ENCODE assay signal across 19 cellular contexts in genomic region chr1:97377432-97378034, GRCh38.
DNase-seq lines count a peak whose midpoint lies in the region; ATAC-seq and TF ChIP-seq lines count a peak whose summit lies in the region.
"Had no signal": no experiment of that assay in that cellular context is flagged by ENCODE, and none has a peak within 500 bp of the region (broad histone marks: within the 10 kb centered on the region; RNA-seq: fewer than 3 reads in every experiment).

No MANE protein-coding gene starts in this region.

- peak overlapping the region; percentile 92; the same call in 2 of the 3 replicates for H2BK15ac ChIP-seq in IMR-90 (ENCODE audit: low read depth, low read length)

- H3K4me1 Mint-ChIP-seq in CD8-positive, alpha-beta T cell (ENCODE audit: low read depth) = peaks cover 9% of the 10 kb centered on the region
- peaks cover 24 to 28% of the 10 kb centered on the region in 2 donors for H3K4me1 Mint-ChIP-seq in natural killer cell treated with Interleukin-12 subunit alpha and Interleukin-12 subunit beta and Interleukin-15 and Interleukin-18, amount 100 ng/mL, for 72 hours (ENCODE audit: low read depth in 2 of 2)

- H2AK9ac ChIP-seq in IMR-90 (replicated peaks; ENCODE audit: low read depth, low read length, poor library complexity) = no peak overlapping the region

- no peaks in the 10 kb centered on the region for H3K4me1 ChIP-seq in CD8-positive, alpha-beta T cell (ENCODE audit: insufficient read depth, low read length)
- H3K4me1 ChIP-seq in IMR-90 (ENCODE audit: control insufficient read depth, insufficient read depth, low read length) (peaks cover 9% of the 10 kb centered on the region; the same call in 1 of the 2 replicates), right lobe of liver (no peaks in the 10 kb centered on the region), heart right ventricle (no peaks in the 10 kb centered on the region), upper lobe of right lung (no peaks in the 10 kb centered on the region)
- H3K4me1 ChIP-seq: A549; BLaER1 treated with 17β-estradiol and CSF1 and Interleukin-3, amounts not matched to agents 10 nM and 100 nM; Peyer's patch had no signal

- H2BK20ac ChIP-seq in IMR-90 (ENCODE audit: low read depth, low read length) = 0 out of 2 replicates have a peak overlapping the region, but pooled peaks have one; percentile 11

- TF ChIP-seq POLR2A in IMR-90 (IDR thresholded peaks at IDR 0.05; ENCODE audit: low read depth, low read length) (no peak), right lobe of liver (IDR thresholded peaks at IDR 0.05) (no peak)

- CTCF ChIA-PET in CD8-positive, alpha-beta T cell (lab: Charles Lee) = no interaction called here
- CTCF ChIA-PET in IMR-90 (lab: Yijun Ruan, JAX) = no interaction called here

- no peaks in the 10 kb centered on the region for H3K79me1 ChIP-seq in IMR-90 (ENCODE audit: low read depth in 1 of 2, low read length in 2 of 2)

- 0 out of 2 replicates have a peak overlapping the region, but pooled peaks have one; percentile 27 for H3K18ac ChIP-seq in IMR-90 (ENCODE audit: low read depth, low read length)

- DNase-seq in CD8-positive, alpha-beta T cell = no peak
- DNase-seq in IMR-90 (no peak), choroid plexus epithelial cell (ENCODE audit: low read depth) (peak; percentile 21), right lobe of liver (no peak), medulla oblongata (ENCODE audit: extremely low spot score) (no peak), heart right ventricle (no peak), upper lobe of right lung (no peak)
- DNase-seq in natural killer cell treated with Interleukin-12 subunit alpha and Interleukin-12 subunit beta and Interleukin-15 and Interleukin-18, amount 100 ng/mL, for 72 hours (ENCODE audit: low spot score) = no peak
- DNase-seq: DMS 273 treated with DMSO at 0.1 percent for 48 hours, HCEC 1CT, NCI-H1092 treated with DMSO at 0.1 percent for 48 hours, NCI-H2081 treated with DMSO at 0.1 percent for 48 hours, NCI-H524, Peyer's patch had no signal

- POLR2A ChIA-PET in CD8-positive, alpha-beta T cell (lab: Charles Lee) = no interaction called here
- POLR2A ChIA-PET in IMR-90 (lab: Charles Lee; ENCODE audit: unreplicated experiment) = no interaction called here

- intact Hi-C loops in CD8-positive, alpha-beta T cell (cut with DNase I, micrococcal nuclease) = no loop called here
- intact Hi-C loops in IMR-90 (cut with micrococcal nuclease) (no loop called here), right lobe of liver (cut with DNase I) (no loop called here), heart right ventricle (cut with DNase I) (no loop called here), upper lobe of right lung (cut with DNase I) (no loop called here)

- ATAC-seq in CD8-positive, alpha-beta T cell = no peak
- ATAC-seq in IMR-90 (ENCODE audit: low read depth) = no peak; the same call in 1 of the 2 replicates
- peak; percentile 36 to 66 for ATAC-seq in natural killer cell treated with Interleukin-12 subunit alpha and Interleukin-12 subunit beta and Interleukin-15 and Interleukin-18, amount 100 ng/mL, for 72 hours
- no peak for ATAC-seq in right lobe of liver
- no peak for ATAC-seq in heart right ventricle
- ATAC-seq in upper lobe of right lung = no peak
- ATAC-seq: A549, K562, Right ventricle myocardium inferior had no signal

- H3K9me3 Mint-ChIP-seq in CD8-positive, alpha-beta T cell = no peaks in the 10 kb centered on the region
- H3K9me3 Mint-ChIP-seq in natural killer cell treated with Interleukin-12 subunit alpha and Interleukin-12 subunit beta and Interleukin-15 and Interleukin-18, amount 100 ng/mL, for 72 hours = no peaks in the 10 kb centered on the region

- H4K5ac ChIP-seq in IMR-90 (ENCODE audit: low read depth, low read length) = no peak overlapping the region

- TF ChIP-seq CTCF in CD8-positive, alpha-beta T cell (IDR thresholded peaks at IDR 0.05) = no peak
- TF ChIP-seq CTCF in IMR-90 (conservative IDR thresholded peaks at IDR 0.05; ENCODE audit: low read depth, low read length) = no peak
- TF ChIP-seq CTCF in choroid plexus epithelial cell (conservative IDR thresholded peaks at IDR 0.05; ENCODE audit: low read depth, low read length) = no peak
- no peak for TF ChIP-seq CTCF in right lobe of liver (IDR thresholded peaks at IDR 0.05)
- TF ChIP-seq CTCF in heart right ventricle (IDR thresholded peaks at IDR 0.05) = no peak
- no peak for TF ChIP-seq CTCF in upper lobe of right lung (IDR thresholded peaks at IDR 0.05)

- peak overlapping the region; percentile 26 for H2AFZ ChIP-seq in IMR-90 (replicated peaks; ENCODE audit: low read length, poor library complexity)

- no peaks in the 10 kb centered on the region for H3K27me3 ChIP-seq in CD8-positive, alpha-beta T cell (ENCODE audit: insufficient read depth, low read length)
- H3K27me3 ChIP-seq in IMR-90 (ENCODE audit: control insufficient read depth, insufficient read depth, low read length) (no peaks in the 10 kb centered on the region), right lobe of liver (no peaks in the 10 kb centered on the region), heart right ventricle (no peaks in the 10 kb centered on the region), upper lobe of right lung (no peaks in the 10 kb centered on the region)
- H3K27me3 ChIP-seq: BLaER1 treated with 17β-estradiol and CSF1 and Interleukin-3, amounts not matched to agents 10 nM and 100 nM; Peyer's patch had no signal

- H3K4me2 ChIP-seq in IMR-90 (ENCODE audit: low read depth, low read length) = no peak overlapping the region
- H3K4me2 ChIP-seq: A549; BLaER1 treated with 17β-estradiol and CSF1 and Interleukin-3, amounts not matched to agents 10 nM and 100 nM had no signal

- H2BK5ac ChIP-seq in IMR-90 (ENCODE audit: low read depth, low read length, poor library complexity, severe bottlenecking) = no peak overlapping the region

- no peak overlapping the region for H3K9ac ChIP-seq in IMR-90 (ENCODE audit: low read depth, low read length)
- H3K9ac ChIP-seq: BLaER1 treated with 17β-estradiol and CSF1 and Interleukin-3, amounts not matched to agents 10 nM and 100 nM had no signal

- no peak overlapping the region for H3K23ac ChIP-seq in IMR-90 (ENCODE audit: low read depth, low read length)

- H4K8ac ChIP-seq in IMR-90 (ENCODE audit: low read depth in 2 of 2, low read length in 2 of 2) = no peak overlapping the region

- H3K27ac ChIP-seq in CD8-positive, alpha-beta T cell (ENCODE audit: low read depth, low read length) = no peak overlapping the region
- H3K27ac ChIP-seq in IMR-90 (ENCODE audit: insufficient read depth, low read length) (no peak overlapping the region), right lobe of liver (no peak overlapping the region), heart right ventricle (no peak overlapping the region), upper lobe of right lung (no peak overlapping the region)
- H3K27ac ChIP-seq: A549; BLaER1 treated with 17β-estradiol and CSF1 and Interleukin-3, amounts not matched to agents 10 nM and 100 nM; HL-60; Peyer's patch had no signal

- H3K56ac ChIP-seq in IMR-90 (ENCODE audit: extremely low read depth, insufficient read depth, low read length) = no peak overlapping the region

- dilution Hi-C loops in IMR-90 (cut with HindIII; ENCODE audit: low sequenced_read_pairs, unreplicated experiment) = no loop called here

- in situ Hi-C loops in IMR-90 (cut with MboI; ENCODE audit: low sequenced_read_pairs) = no loop called here

- H2BK120ac ChIP-seq in IMR-90 (ENCODE audit: low read depth, low read length) = 0 out of 2 replicates have a peak overlapping the region, but pooled peaks have one; percentile 12

- H3K36me3 Mint-ChIP-seq in CD8-positive, alpha-beta T cell = peaks cover 45% of the 10 kb centered on the region
- no peaks in the 10 kb centered on the region for H3K36me3 Mint-ChIP-seq in natural killer cell treated with Interleukin-12 subunit alpha and Interleukin-12 subunit beta and Interleukin-15 and Interleukin-18, amount 100 ng/mL, for 72 hours

- H4K20me1 ChIP-seq in IMR-90 (ENCODE audit: insufficient read depth, low read length) = no peaks in the 10 kb centered on the region

- peak overlapping the region; percentile 45 for H3K27ac Mint-ChIP-seq in CD8-positive, alpha-beta T cell
- no peak overlapping the region for H3K27ac Mint-ChIP-seq in natural killer cell treated with Interleukin-12 subunit alpha and Interleukin-12 subunit beta and Interleukin-15 and Interleukin-18, amount 100 ng/mL, for 72 hours

- peak overlapping the region; percentile 39; the same call in 1 of the 2 replicates for H4K91ac ChIP-seq in IMR-90 (ENCODE audit: insufficient read depth, low read depth, low read length)

- H3K14ac ChIP-seq in IMR-90 (replicated peaks; ENCODE audit: low read depth, low read length) = peak overlapping the region; percentile 3; the same call in 1 of the 2 replicates

- H2AK5ac ChIP-seq in IMR-90 (ENCODE audit: low read depth, low read length) = peak overlapping the region; percentile 89

- no TSS peak for BruUV-seq in IMR-90 (replicated peaks; lab: Mats Ljungman, UMichigan)

- no peaks in the 10 kb centered on the region for H3K36me3 ChIP-seq in CD8-positive, alpha-beta T cell (ENCODE audit: insufficient read depth, low read length)
- H3K36me3 ChIP-seq in IMR-90 (ENCODE audit: control insufficient read depth, insufficient read depth, low read length) (no peaks in the 10 kb centered on the region), right lobe of liver (no peaks in the 10 kb centered on the region), heart right ventricle (peaks cover 0 to 13% (median 0%) of the 10 kb centered on the region in 9 donors), upper lobe of right lung (no peaks in the 10 kb centered on the region)
- H3K36me3 ChIP-seq: Peyer's patch had no signal

- H3K4me3 Mint-ChIP-seq in CD8-positive, alpha-beta T cell = no peak overlapping the region
- peak overlapping the region; percentile 35 for H3K4me3 Mint-ChIP-seq in natural killer cell treated with Interleukin-12 subunit alpha and Interleukin-12 subunit beta and Interleukin-15 and Interleukin-18, amount 100 ng/mL, for 72 hours

- no peaks in the 10 kb centered on the region for H3K27me3 Mint-ChIP-seq in CD8-positive, alpha-beta T cell (ENCODE audit: low read depth)
- no peaks in the 10 kb centered on the region for H3K27me3 Mint-ChIP-seq in natural killer cell treated with Interleukin-12 subunit alpha and Interleukin-12 subunit beta and Interleukin-15 and Interleukin-18, amount 100 ng/mL, for 72 hours

- TF ChIP-seq RAD21 in IMR-90 (IDR thresholded peaks at IDR 0.05; ENCODE audit: low read length) = no peak

- H3K9me1 ChIP-seq in IMR-90 (ENCODE audit: insufficient read depth, low read length) = peaks cover 7% of the 10 kb centered on the region

- 100% methylated on average over 3 of the region's 5 CpGs; no CpG with 5 or more reads in 1 of the 2 experiments for WGBS in IMR-90 (ENCODE audit: extremely low coverage in 2 of 2, insufficient read length in 1 of 2), 2 experiments
- 88% methylated on average over 5 of the region's 5 CpGs for WGBS in right lobe of liver (ENCODE audit: insufficient coverage, low coverage, low lambda C conversion rate, missing lambda C conversion rate)
- 69 to 82% methylated on average over 5 of the region's 5 CpGs for WGBS in heart right ventricle, 2 donors

- no peak overlapping the region for H3K4me3 ChIP-seq in CD8-positive, alpha-beta T cell (ENCODE audit: low read depth, low read length)
- H3K4me3 ChIP-seq in IMR-90 (ENCODE audit: insufficient read depth, low read depth, low read length) (no peak overlapping the region), choroid plexus epithelial cell (ENCODE audit: low read depth, low read length) (no peak overlapping the region), right lobe of liver (no peak overlapping the region), heart right ventricle (no peak overlapping the region), upper lobe of right lung (no peak overlapping the region)
- H3K4me3 ChIP-seq: A549; BLaER1 treated with 17β-estradiol and CSF1 and Interleukin-3, amounts not matched to agents 10 nM and 100 nM; K562; Peyer's patch had no signal

- H3K9me3 ChIP-seq in CD8-positive, alpha-beta T cell (ENCODE audit: low read length) = no peaks in the 10 kb centered on the region
- H3K9me3 ChIP-seq in IMR-90 (ENCODE audit: control insufficient read depth, insufficient read depth, low read length) (no peaks in the 10 kb centered on the region), right lobe of liver (no peaks in the 10 kb centered on the region), heart right ventricle (no peaks in the 10 kb centered on the region), upper lobe of right lung (no peaks in the 10 kb centered on the region)
- H3K9me3 ChIP-seq: A549; BLaER1 treated with 17β-estradiol and CSF1 and Interleukin-3, amounts not matched to agents 10 nM and 100 nM; Peyer's patch had no signal

- H3K4ac ChIP-seq in IMR-90 (ENCODE audit: low read depth, low read length) = peak overlapping the region; percentile 37

Comparison
In these comparisons a context has a peak if more than half of its experiments do, and no peak if none do; other contexts are left out.
1. ATAC-seq: peak in natural killer cell treated with Interleukin-12 subunit alpha and Interleukin-12 subunit beta and Interleukin-15 and Interleukin-18, amount 100 ng/mL, for 72 hours (2 of 2); none in CD8-positive, alpha-beta T cell (single experiment), IMR-90 (single experiment), right lobe of liver (0 of 4), heart right ventricle (0 of 8) and upper lobe of right lung (single experiment).